ENCODE assay signal across 1 cellular context in genomic region chr7:7099584-7100014, GRCh38.
A peak's percentile ranks its signal among the peaks of the same experiment; 100 is the strongest.
TF ChIP-seq lines count a peak whose summit lies in the region.

No MANE protein-coding gene starts in this region.

TF ChIP-seq in K562, 482 proteins besides CTCF, POLR2A, EP300 and RAD21 (continued from another document and continues in another):
- TF ChIP-seq GTF3C2 (IDR thresholded peaks at IDR 0.05; ENCODE audit: borderline replicate concordance, extremely low read depth, insufficient read length) (no peak), ZNF583 (CRISPR knock-in tag; IDR thresholded peaks at IDR 0.05) (peak; percentile 68; the same call in 1 of the 2 replicates), UBTF (IDR thresholded peaks at IDR 0.05; ENCODE audit: borderline replicate concordance in 1 of 2, low read depth in 2 of 2, low read length in 2 of 2) (no peak), CTBP1 (IDR thresholded peaks at IDR 0.05; ENCODE audit: borderline replicate concordance) (peak; percentile 98), ZNF655 (CRISPR knock-in tag; IDR thresholded peaks at IDR 0.05) (no peak), HEY1 (CRISPR knock-in tag; IDR thresholded peaks at IDR 0.05; ENCODE audit: borderline replicate concordance) (no peak), FOXP1 (CRISPR knock-in tag; IDR thresholded peaks at IDR 0.05) (no peak), NRF1 (conservative IDR thresholded peaks at IDR 0.05 in 1 of 2, IDR thresholded peaks at IDR 0.05 in 1 of 2) (peak; percentile 26 to 27; a peak in 1 of 4 replicates), ZNF224 (CRISPR knock-in tag; IDR thresholded peaks at IDR 0.05) (no peak), HDAC2 (IDR thresholded peaks at IDR 0.05) (peak; percentile 73), TOE1 (IDR thresholded peaks at IDR 0.05; ENCODE audit: borderline replicate concordance) (no peak; the same call in 1 of the 2 replicates), TOE1 (CRISPR knock-in tag; IDR thresholded peaks at IDR 0.05; ENCODE audit: borderline replicate concordance, low read depth) (no peak), BRF2 (IDR thresholded peaks at IDR 0.05; ENCODE audit: borderline replicate concordance, insufficient read depth, insufficient read length) (no peak), NFXL1 (CRISPR knock-in tag; IDR thresholded peaks at IDR 0.05) (no peak), CBX1 (IDR thresholded peaks at IDR 0.05; ENCODE audit: low read depth) (no peak), HNRNPLL (IDR thresholded peaks at IDR 0.05; ENCODE audit: low read depth, low read length, poor library complexity, severe bottlenecking) (no peak), STAT6 (CRISPR knock-in tag; IDR thresholded peaks at IDR 0.05) (no peak), TEAD4 (IDR thresholded peaks at IDR 0.05; ENCODE audit: low read length) (peak; percentile 94), TEAD4 (CRISPR knock-in tag; IDR thresholded peaks at IDR 0.05; ENCODE audit: borderline replicate concordance) (no peak), USF1 (CRISPR knock-in tag; IDR thresholded peaks at IDR 0.05) (no peak), ZNF121 (CRISPR knock-in tag; conservative IDR thresholded peaks at IDR 0.05) (no peak), HNRNPK (IDR thresholded peaks at IDR 0.05; ENCODE audit: low read depth, low read length, poor library complexity, severe bottlenecking) (no peak), L3MBTL2 (IDR thresholded peaks at IDR 0.05) (0 out of 2 replicates have a peak, but pooled peaks have one; percentile 21), ZNF551 (CRISPR knock-in tag; IDR thresholded peaks at IDR 0.05) (no peak), BRD4 (IDR thresholded peaks at IDR 0.05) (no peak), POU5F1 (IDR thresholded peaks at IDR 0.05; ENCODE audit: borderline replicate concordance, low read depth, low read length, partially characterized antibody) (no peak), MYBL2 (IDR thresholded peaks at IDR 0.05; ENCODE audit: low read depth) (no peak), MYBL2 (CRISPR knock-in tag; IDR thresholded peaks at IDR 0.05; ENCODE audit: borderline replicate concordance) (no peak), ZNF76 (CRISPR knock-in tag; IDR thresholded peaks at IDR 0.05; ENCODE audit: borderline replicate concordance) (no peak), NCOR1 (IDR thresholded peaks at IDR 0.05) (peak; percentile 79), TFAP4 (CRISPR knock-in tag; IDR thresholded peaks at IDR 0.05; ENCODE audit: borderline replicate concordance) (peak; percentile 98), BRF1 (IDR thresholded peaks at IDR 0.05; ENCODE audit: borderline replicate concordance, extremely low read depth, insufficient read length) (no peak), ZNF518B (CRISPR knock-in tag; IDR thresholded peaks at IDR 0.05) (no peak), MXD1 (CRISPR knock-in tag; IDR thresholded peaks at IDR 0.05; ENCODE audit: borderline replicate concordance, poor library complexity, severe bottlenecking) (no peak), BCOR (IDR thresholded peaks at IDR 0.05) (peak; percentile 30; the same call in 1 of the 2 replicates), ZBTB9 (CRISPR knock-in tag; IDR thresholded peaks at IDR 0.05) (no peak), HSF4 (CRISPR knock-in tag; IDR thresholded peaks at IDR 0.05; ENCODE audit: borderline replicate concordance) (no peak), DACH1 (IDR thresholded peaks at IDR 0.05; ENCODE audit: partially characterized antibody) (peak; percentile 99), ZSCAN29 (IDR thresholded peaks at IDR 0.05) (no peak), NR2C2 (CRISPR knock-in tag; IDR thresholded peaks at IDR 0.05) (no peak), NR2C2 (tag; IDR thresholded peaks at IDR 0.05) (no peak), GATAD2A (IDR thresholded peaks at IDR 0.05) (peak; percentile 91)
